ENCODE assay signal across 24 cellular contexts in genomic region chr4:5160668-5161067, GRCh38.
"Had no signal": no experiment of that assay in that cellular context is flagged by ENCODE, and none has a peak within 500 bp of the region (broad histone marks: within the 10 kb centered on the region; RNA-seq: fewer than 3 reads in every experiment).

No MANE protein-coding gene starts in this region.

- H3K4me3 ChIP-seq: K562, SJSA1, SK-N-MC had no signal

- H3K36me3 ChIP-seq: SJSA1 had no signal

- FAIRE-seq: HepG2, K562, RCC 7860 had no signal

- H3K4me1 Mint-ChIP-seq: IgD-negative memory B cell had no signal

- DNase-seq: Kasumi-1, MM.1S, NCI-H1092 treated with DMSO at 0.1 percent for 48 hours, NCI-H1436, NCI-H187, NCI-H2029, NCI-H2081 treated with DMSO at 0.1 percent for 48 hours, NCI-H2171, NCI-H226, NCI-H446, NCI-H510A, NCI-H524 treated with DMSO at 0.1 percent for 48 hours, NCI-H69, NCI-H774, Right ventricle myocardium superior, RPMI8226, SIG-M5 had no signal

- H3K27ac Mint-ChIP-seq: IgD-negative memory B cell had no signal

- ATAC-seq: HepG2, K562 had no signal

- H3K9ac ChIP-seq: KMS-11 had no signal

- H3K27me3 Mint-ChIP-seq: IgD-negative memory B cell had no signal

- H3K9me3 ChIP-seq: SJSA1 had no signal

- H3K4me2 ChIP-seq: KMS-11 had no signal

- H3K27ac ChIP-seq: KMS-11, SJSA1, SK-N-MC had no signal

- H3K4me3 Mint-ChIP-seq: IgD-negative memory B cell had no signal

- H3K27me3 ChIP-seq: SJSA1 had no signal

- H3K36me3 Mint-ChIP-seq: IgD-negative memory B cell had no signal
